10 cellular contexts compared by ENCODE assay signal in genomic region chr9:96027271-96028131, GRCh38.
DNase-seq lines count a peak whose midpoint lies in the region; ATAC-seq and TF ChIP-seq lines count a peak whose summit lies in the region.
"Had no signal": no experiment of that assay in that cellular context is flagged by ENCODE, and none has a peak within 500 bp of the region (broad histone marks: within the 10 kb centered on the region; RNA-seq: fewer than 3 reads in every experiment).

No MANE protein-coding gene starts in this region.

- peak overlapping the region; percentile 60 to 70 for H3K4me3 ChIP-seq in ascending aorta
- H3K4me3 ChIP-seq in iPS-18a (ENCODE audit: low read length) = peak overlapping the region; percentile 47
- H3K4me3 ChIP-seq in MM.1S (ENCODE audit: low read length) = no peak overlapping the region
- H3K4me3 ChIP-seq: SJSA1 had no signal

- no peaks in the 10 kb centered on the region for H4K20me1 ChIP-seq in MM.1S (ENCODE audit: insufficient read depth, low read length)

- peaks cover 9 to 33% of the 10 kb centered on the region in 2 donors for H3K4me1 ChIP-seq in ascending aorta
- peaks cover 4% of the 10 kb centered on the region for H3K4me1 ChIP-seq in iPS-18a (ENCODE audit: control insufficient read depth, low read depth, low read length)
- no peaks in the 10 kb centered on the region for H3K4me1 ChIP-seq in MM.1S (ENCODE audit: low read length)

- no peaks in the 10 kb centered on the region for H3F3A ChIP-seq in MM.1S (ENCODE audit: insufficient read depth, low read length)

- H3K27me3 ChIP-seq in ascending aorta (no peaks in the 10 kb centered on the region), iPS-18a (ENCODE audit: control insufficient read depth, insufficient read depth, low read length) (peaks cover 64% of the 10 kb centered on the region), MM.1S (replicated peaks; ENCODE audit: insufficient read depth, low read length) (no peaks in the 10 kb centered on the region)
- H3K27me3 ChIP-seq: SJSA1 had no signal

- TF ChIP-seq CTCF in GM13977 (IDR thresholded peaks at IDR 0.05; ENCODE audit: extremely low read depth, insufficient read depth, missing control alignments) (no peak), ascending aorta (IDR thresholded peaks at IDR 0.05) (no peak), MM.1S (IDR thresholded peaks at IDR 0.05; ENCODE audit: low read length) (no peak)

- peak; percentile 40 for DNase-seq in GM13977 (ENCODE audit: low spot score)
- DNase-seq in ascending aorta (ENCODE audit: low spot score in 2 of 2) = no peak
- DNase-seq in sciatic nerve (ENCODE audit: low spot score) = no peak
- DNase-seq in DMS114 treated with DMSO at 0.1 percent for 48 hours (lab: John Stamatoyannopoulos, UW; ENCODE audit: unreplicated experiment) = no peak
- no peak for DNase-seq in MM.1S
- DNase-seq in HuH-7 (ENCODE audit: low spot score) = no peak
- DNase-seq: stimulated activated CD8-positive, alpha-beta memory T cell treated with anti-CD3 and anti-CD28 coated beads, Interleukin-4, amount 100 ng/mL, for 48 hours had no signal

- H3K27ac ChIP-seq in ascending aorta = no peak overlapping the region
- H3K27ac ChIP-seq in iPS-18a (ENCODE audit: low read length) = no peak overlapping the region
- no peak overlapping the region for H3K27ac ChIP-seq in MM.1S (ENCODE audit: low read length)
- H3K27ac ChIP-seq: SJSA1 had no signal

- H3K9ac ChIP-seq in iPS-18a (ENCODE audit: low read length) (no peak overlapping the region), MM.1S (ENCODE audit: low read length) (no peak overlapping the region)

- ATAC-seq in sciatic nerve = peak; percentile 8
- no peak for ATAC-seq in HG03196 (IDR thresholded peaks at IDR 0.05; ENCODE audit: unreplicated experiment)

- intact Hi-C loops in ascending aorta (cut with DNase I) = loop anchor here (5.0 kb wide), 1 partner anchor 35 kb away; no protein-coding TSS in a partner anchor
- intact Hi-C loops in sciatic nerve (cut with DNase I) = no loop called here

- H3K9me3 ChIP-seq in ascending aorta = no peaks in the 10 kb centered on the region
- no peaks in the 10 kb centered on the region for H3K9me3 ChIP-seq in iPS-18a (ENCODE audit: control insufficient read depth, low read depth, low read length)
- H3K9me3 ChIP-seq in MM.1S (replicated peaks; ENCODE audit: insufficient read depth, low read length) = no peaks in the 10 kb centered on the region
- H3K9me3 ChIP-seq: SJSA1 had no signal

- no peaks in the 10 kb centered on the region for H3K79me2 ChIP-seq in MM.1S (ENCODE audit: low read length)

- in situ Hi-C loops in GM13977 (cut with MboI; ENCODE audit: low pct_unique_long_range_greater_than_20kb, low sequenced_read_pairs, unreplicated experiment) = no loop called here

- H2AFZ ChIP-seq in MM.1S (ENCODE audit: low read length) = no peak overlapping the region

- H3K36me3 ChIP-seq in ascending aorta (no peaks in the 10 kb centered on the region), iPS-18a (ENCODE audit: control insufficient read depth, low read depth, low read length) (no peaks in the 10 kb centered on the region), MM.1S (replicated peaks; ENCODE audit: insufficient read depth, low read length) (no peaks in the 10 kb centered on the region)
- H3K36me3 ChIP-seq: SJSA1 had no signal

- no peaks in the 10 kb centered on the region for H3K9me2 ChIP-seq in MM.1S (replicated peaks; ENCODE audit: insufficient read depth, low read length)

- H3K4me2 ChIP-seq in MM.1S (ENCODE audit: low read depth, low read length) = no peak overlapping the region
